Comparison of ENCODE assay signal across 33 cellular contexts in genomic region chr2:18531198-18531597, GRCh38. TPM values are rescaled to one million over a fixed set of nuclear protein-coding genes. Genes with fewer than 3 reads are reported as not detected.
"Had no signal": no experiment of that assay in that cellular context is flagged by ENCODE, and none has a peak within 500 bp of the region (broad histone marks: within the 10 kb centered on the region; RNA-seq: fewer than 3 reads in every experiment).

No MANE protein-coding gene starts in this region.

- H3K9me3 ChIP-seq: adrenal gland, body of pancreas, esophagus muscularis mucosa, gastrocnemius medialis had no signal

- H3K27ac ChIP-seq: adrenal gland, body of pancreas, esophagus muscularis mucosa, foreskin keratinocyte, gastrocnemius medialis, VCaP had no signal

- H3K27me3 ChIP-seq: adrenal gland, body of pancreas, esophagus muscularis mucosa, foreskin keratinocyte, gastrocnemius medialis had no signal

- H3K4me3 ChIP-seq: adrenal gland, body of pancreas, esophagus muscularis mucosa, gastrocnemius medialis had no signal

- H3K36me3 ChIP-seq: adrenal gland, esophagus muscularis mucosa, gastrocnemius medialis had no signal

- ATAC-seq: activated CD8-positive, alpha-beta T cell treated with anti-CD3 and anti-CD28 coated beads for 36 hours; activated naive CD8-positive, alpha-beta T cell treated with anti-CD3 and anti-CD28 coated beads, Interleukin-2, amount 50 U/mL, for 24 hours; body of pancreas; effector memory CD8-positive, alpha-beta T cell; foreskin keratinocyte; gastrocnemius medialis; WTC11 had no signal

- H3K4me1 ChIP-seq: adrenal gland, body of pancreas, gastrocnemius medialis had no signal

- DNase-seq: activated CD4-positive, alpha-beta T cell treated with anti-CD3 and anti-CD28 coated beads for 1 hour; activated CD4-positive, alpha-beta T cell treated with anti-CD3 and anti-CD28 coated beads for 4 hours; activated CD4-positive, alpha-beta T cell treated with anti-CD3 and anti-CD28 coated beads, Interleukin-2, amount 10 ng/mL, durations not matched to agents 7 days and 5 days; activated CD4-positive, alpha-beta T cell treated with anti-CD3 and anti-CD28 coated beads, Interleukin-2, amount 50 U/mL, for 48 hours; activated CD8-positive, alpha-beta memory T cell treated with anti-CD3 and anti-CD28 coated beads for 24 hours; activated CD8-positive, alpha-beta T cell treated with anti-CD3 and anti-CD28 coated beads for 36 hours; activated effector memory CD4-positive, alpha-beta T cell treated with anti-CD3 and anti-CD28 coated beads, Interleukin-2, amount 50 U/mL, for 16 hours; activated naive CD4-positive, alpha-beta T cell treated with anti-CD3 and anti-CD28 coated beads for 36 hours; activated naive CD8-positive, alpha-beta T cell treated with anti-CD3 and anti-CD28 coated beads for 36 hours; activated naive CD8-positive, alpha-beta T cell treated with anti-CD3 and anti-CD28 coated beads, Interleukin-2, amount 50 U/mL, for 24 hours; activated T-cell treated with anti-CD3 and anti-CD28 coated beads, Interleukin-2, amount 50 U/mL, for 1 hour; activated T-cell treated with anti-CD3 and anti-CD28 coated beads, Interleukin-2, amount 50 U/mL, for 48 hours; adrenal gland; amygdala; aorta; body of pancreas; caudate nucleus; cortex of kidney; dermis blood vessel endothelial cell; effector CD4-positive, alpha-beta T cell; effector memory CD8-positive, alpha-beta T cell; erythroblast; foreskin keratinocyte; gastrocnemius medialis; glutamatergic neuron; T-helper 1 cell; T-helper 2 cell had no signal

RNA-seq across cellular contexts. Expression of gene NT5C1B, which starts 58.2 kb away (rescaled TPM):
- total RNA-seq: activated CD4-positive, alpha-beta T cell treated with anti-CD3 and anti-CD28 coated beads, Interleukin-2, amount 10 ng/mL, durations not matched to agents 7 days and 5 days; activated CD8-positive, alpha-beta T cell treated with anti-CD3 and anti-CD28 coated beads for 36 hours; activated naive CD4-positive, alpha-beta T cell treated with anti-CD3 and anti-CD28 coated beads for 36 hours; activated naive CD8-positive, alpha-beta T cell treated with anti-CD3 and anti-CD28 coated beads for 36 hours; activated T-helper 1 cell treated with anti-CD3 and anti-CD28 coated beads, Interleukin-12 subunit alpha, Interleukin-12 subunit beta, Interleukin-2, Interleukin-4 antibody, amounts not matched to agents 30 ng/mL and 10 ng/mL and 1 ng/mL, durations not matched to agents 14 hours and 24 hours and 36 hours; activated T-helper 2 cell treated with anti-CD3 and anti-CD28 coated beads, Interferon-gamma antibody, Interleukin-2, Interleukin-4, amounts not matched to agents 10 μg/mL and 5 μg/mL and 100 μg/mL, durations not matched to agents 14 hours and 24 hours and 36 hours; adrenal gland; aorta; body of pancreas; chondrocyte; dermis blood vessel endothelial cell; foreskin keratinocyte; gastrocnemius medialis; WTC11 had no signal
- polyA plus RNA-seq: adrenal gland, aorta, foreskin keratinocyte had no signal
